In the genomic region with DNA sequence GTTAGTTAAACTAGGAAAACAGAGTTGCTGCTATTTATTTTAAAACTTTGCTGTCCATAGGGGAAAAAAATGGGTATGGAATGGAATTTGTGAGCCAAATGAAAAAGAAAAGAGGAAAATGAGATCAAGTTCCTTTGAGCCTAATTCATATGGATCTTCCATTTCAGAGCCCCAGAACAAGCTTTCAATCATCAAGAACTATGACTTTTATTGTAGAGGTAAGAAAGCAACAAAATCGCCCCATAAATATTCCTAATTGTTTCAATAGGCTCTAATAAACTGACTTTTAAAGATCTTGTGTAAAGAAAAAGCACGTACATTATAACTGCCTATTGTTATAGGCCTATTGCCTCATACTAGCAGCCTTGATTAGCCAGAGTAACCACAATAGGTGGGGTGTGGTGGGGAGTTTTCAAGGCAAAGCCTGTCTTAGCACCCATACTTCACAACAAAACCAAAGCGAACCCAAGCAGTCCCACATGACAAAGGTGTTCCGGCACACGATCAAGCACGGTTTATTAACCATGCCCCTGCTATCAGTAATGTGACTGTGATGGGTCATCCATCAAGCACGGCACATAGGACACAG, we compare ENCODE assay signal across 1 cellular context.
TF ChIP-seq lines count a peak whose summit lies in the region.

No MANE protein-coding gene starts in this region.

TF ChIP-seq in GM12878, 131 proteins besides CTCF, POLR2A, EP300 and RAD21:
- TF ChIP-seq POLR2AphosphoS5 (IDR thresholded peaks at IDR 0.05; ENCODE audit: low read length): no peak
- TF ChIP-seq, protein P1, sequence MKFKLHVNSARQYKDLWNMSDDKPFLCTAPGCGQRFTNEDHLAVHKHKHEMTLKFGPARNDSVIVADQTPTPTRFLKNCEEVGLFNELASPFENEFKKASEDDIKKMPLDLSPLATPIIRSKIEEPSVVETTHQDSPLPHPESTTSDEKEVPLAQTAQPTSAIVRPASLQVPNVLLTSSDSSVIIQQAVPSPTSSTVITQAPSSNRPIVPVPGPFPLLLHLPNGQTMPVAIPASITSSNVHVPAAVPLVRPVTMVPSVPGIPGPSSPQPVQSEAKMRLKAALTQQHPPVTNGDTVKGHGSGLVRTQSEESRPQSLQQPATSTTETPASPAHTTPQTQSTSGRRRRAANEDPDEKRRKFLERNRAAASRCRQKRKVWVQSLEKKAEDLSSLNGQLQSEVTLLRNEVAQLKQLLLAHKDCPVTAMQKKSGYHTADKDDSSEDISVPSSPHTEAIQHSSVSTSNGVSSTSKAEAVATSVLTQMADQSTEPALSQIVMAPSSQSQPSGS (IDR thresholded peaks at IDR 0.05; ENCODE audit: low read length): no peak
- peak in 1 of 2 experiments; percentile 14; a peak in 1 of 4 replicates for TF ChIP-seq BHLHE40 (IDR thresholded peaks at IDR 0.05; ENCODE audit: borderline replicate concordance in 1 of 2, low read depth in 2 of 2, low read length in 1 of 2)
- TF ChIP-seq RUNX3 (IDR thresholded peaks at IDR 0.05; ENCODE audit: low read length): 0 out of 2 replicates have a peak, but pooled peaks have one; percentile 26
- TF ChIP-seq FOS (IDR thresholded peaks at IDR 0.05; ENCODE audit: borderline replicate concordance, extremely low read depth, insufficient read length): no peak
- TF ChIP-seq ZZZ3 (IDR thresholded peaks at IDR 0.05; ENCODE audit: control insufficient read depth, insufficient read length, low read depth): no peak
- TF ChIP-seq, protein P2, sequence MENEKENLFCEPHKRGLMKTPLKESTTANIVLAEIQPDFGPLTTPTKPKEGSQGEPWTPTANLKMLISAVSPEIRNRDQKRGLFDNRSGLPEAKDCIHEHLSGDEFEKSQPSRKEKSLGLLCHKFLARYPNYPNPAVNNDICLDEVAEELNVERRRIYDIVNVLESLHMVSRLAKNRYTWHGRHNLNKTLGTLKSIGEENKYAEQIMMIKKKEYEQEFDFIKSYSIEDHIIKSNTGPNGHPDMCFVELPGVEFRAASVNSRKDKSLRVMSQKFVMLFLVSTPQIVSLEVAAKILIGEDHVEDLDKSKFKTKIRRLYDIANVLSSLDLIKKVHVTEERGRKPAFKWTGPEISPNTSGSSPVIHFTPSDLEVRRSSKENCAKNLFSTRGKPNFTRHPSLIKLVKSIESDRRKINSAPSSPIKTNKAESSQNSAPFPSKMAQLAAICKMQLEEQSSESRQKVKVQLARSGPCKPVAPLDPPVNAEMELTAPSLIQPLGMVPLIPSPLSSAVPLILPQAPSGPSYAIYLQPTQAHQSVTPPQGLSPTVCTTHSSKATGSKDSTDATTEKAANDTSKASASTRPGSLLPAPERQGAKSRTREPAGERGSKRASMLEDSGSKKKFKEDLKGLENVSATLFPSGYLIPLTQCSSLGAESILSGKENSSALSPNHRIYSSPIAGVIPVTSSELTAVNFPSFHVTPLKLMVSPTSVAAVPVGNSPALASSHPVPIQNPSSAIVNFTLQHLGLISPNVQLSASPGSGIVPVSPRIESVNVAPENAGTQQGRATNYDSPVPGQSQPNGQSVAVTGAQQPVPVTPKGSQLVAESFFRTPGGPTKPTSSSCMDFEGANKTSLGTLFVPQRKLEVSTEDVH (IDR thresholded peaks at IDR 0.05; ENCODE audit: low read depth, partially characterized antibody): no peak
